ENCODE assay signal across 8 cellular contexts in genomic region chr3:129120254-129121004, GRCh38. TPM values are rescaled to one million over a fixed set of nuclear protein-coding genes. Genes with fewer than 3 reads are reported as not detected.
DNase-seq lines count a peak whose midpoint lies in the region; ATAC-seq, FAIRE-seq and TF ChIP-seq lines count a peak whose summit lies in the region.

No MANE protein-coding gene starts in this region.

- peak overlapping the region; percentile 97 for H3K4me2 ChIP-seq in A549
- peak overlapping the region; percentile 86 for H3K4me2 ChIP-seq in OCI-LY1 (ENCODE audit: low read length)

- H3K27me3 ChIP-seq in OCI-LY1 (ENCODE audit: insufficient read depth, low read length): no peaks in the 10 kb centered on the region
- H3K27me3 ChIP-seq in esophagus muscularis mucosa: no peaks in the 10 kb centered on the region
- H3K27me3 ChIP-seq in muscle layer of duodenum (ENCODE audit: low read depth, low read length): no peaks in the 10 kb centered on the region

- intact Hi-C loops in esophagus muscularis mucosa (cut with DNase I): no loop called here

- peak; percentile 67 to 89 for DNase-seq in A549 (ENCODE audit: low read depth in 1 of 2, low spot score in 1 of 2)
- peak; percentile 85 for DNase-seq in activated T-cell treated with anti-CD3 and anti-CD28 coated beads, Interleukin-2, amount 50 U/mL, for 1 hour
- peak; percentile 98 for DNase-seq in esophagus muscularis mucosa (ENCODE audit: extremely low spot score)
- peak; percentile 73 for DNase-seq in stimulated activated CD8-positive, alpha-beta memory T cell treated with anti-CD3 and anti-CD28 coated beads, Interleukin-7, amount 100 ng/mL, for 24 hours (ENCODE audit: low read depth)

- WGBS in A549 (ENCODE audit: missing lambda C conversion rate): 9% methylated on average over 6 of the region's 18 CpGs
- 3% methylated on average over 11 of the region's 18 CpGs for WGBS in esophagus muscularis mucosa

- H3K9me2 ChIP-seq in OCI-LY1 (ENCODE audit: low read depth, low read length): no peaks in the 10 kb centered on the region

- ATAC-seq in A549: peak; percentile 63 to 72; a peak in 5 of 6 replicates
- ATAC-seq in GM18511 (IDR thresholded peaks at IDR 0.05; ENCODE audit: unreplicated experiment): peak; percentile 81
- ATAC-seq in HG03025 (IDR thresholded peaks at IDR 0.05; ENCODE audit: low FRiP score, unreplicated experiment): peak; percentile 65

- no peak for TF ChIP-seq POLR2A in A549 (IDR thresholded peaks at IDR 0.05; ENCODE audit: low read length)
- peak; percentile 52 for TF ChIP-seq POLR2A in esophagus muscularis mucosa (IDR thresholded peaks at IDR 0.05; ENCODE audit: low read depth)

- H4K20me1 ChIP-seq in OCI-LY1 (ENCODE audit: insufficient read depth, low read length): no peaks in the 10 kb centered on the region

- TF ChIP-seq EP300 in A549 (IDR thresholded peaks at IDR 0.05): no peak
- TF ChIP-seq EP300 in esophagus muscularis mucosa (IDR thresholded peaks at IDR 0.05): no peak

- H3F3A ChIP-seq in OCI-LY1 (ENCODE audit: insufficient read depth, low read length): no peaks in the 10 kb centered on the region

- H3K27ac ChIP-seq in A549 (peak overlapping the region; percentile 73 to 91), OCI-LY1 (ENCODE audit: low read depth, low read length, poor library complexity, severe bottlenecking) (peak overlapping the region; percentile 86), esophagus muscularis mucosa (replicated peaks in 1 of 4) (peak overlapping the region; percentile 88 to 98 (median 94)), muscle layer of duodenum (ENCODE audit: low read length) (peak overlapping the region; percentile 60)

- TF ChIP-seq CTCF in A549 (IDR thresholded peaks at IDR 0.05) (no peak), OCI-LY1 (IDR thresholded peaks at IDR 0.05; ENCODE audit: low read length) (no peak), esophagus muscularis mucosa (IDR thresholded peaks at IDR 0.05) (peak; percentile 15 to 51 (median 17))

- POLR2A ChIA-PET in A549 (lab: Yijun Ruan, JAX): interaction anchor here (1.3 to 2.0 kb wide), 2 partner anchors 9 to 67 kb away, joined by 6 to 7 read pairs; no protein-coding TSS in a partner anchor

- peak overlapping the region; percentile 61 for H3K4me3 ChIP-seq in A549
- H3K4me3 ChIP-seq in OCI-LY1 (ENCODE audit: low read depth, low read length, poor library complexity, severe bottlenecking): peak overlapping the region; percentile 69
- peak overlapping the region; percentile 72 to 97 (median 88) for H3K4me3 ChIP-seq in esophagus muscularis mucosa
- peak overlapping the region; percentile 51 to 83 for H3K4me3 ChIP-seq in muscle layer of duodenum (ENCODE audit: low read depth in 1 of 2, low read length in 2 of 2)

- H3K4me1 ChIP-seq in A549: peaks cover 37% of the 10 kb centered on the region
- peaks cover 54% of the 10 kb centered on the region for H3K4me1 ChIP-seq in OCI-LY1 (ENCODE audit: insufficient read depth, low read length, severe bottlenecking)
- peaks cover 26 to 42% (median 37%) of the 10 kb centered on the region in 4 donors for H3K4me1 ChIP-seq in esophagus muscularis mucosa
- H3K4me1 ChIP-seq in muscle layer of duodenum (ENCODE audit: control insufficient read depth in 1 of 2, insufficient read depth in 2 of 2, low read length in 2 of 2): peaks cover 20% of the 10 kb centered on the region in 2 donors

- FAIRE-seq in A549 (lab: Jason Lieb, UNC): no peak

- TF ChIP-seq RAD21 in A549 (conservative IDR thresholded peaks at IDR 0.05 in 1 of 2, IDR thresholded peaks at IDR 0.05 in 1 of 2): no peak

- no peak overlapping the region for H2AFZ ChIP-seq in OCI-LY1 (ENCODE audit: low read length)

- H3K36me3 ChIP-seq in OCI-LY1 (ENCODE audit: insufficient read depth, low read length): peaks cover 13% of the 10 kb centered on the region; the same call in 1 of the 2 replicates
- peaks cover 0 to 10% (median 6%) of the 10 kb centered on the region in 4 donors for H3K36me3 ChIP-seq in esophagus muscularis mucosa
- H3K36me3 ChIP-seq in muscle layer of duodenum (ENCODE audit: control insufficient read depth in 1 of 2, insufficient read depth in 2 of 2, low read length in 2 of 2): no peaks in the 10 kb centered on the region

- H3K9me3 ChIP-seq in A549 (no peaks in the 10 kb centered on the region), OCI-LY1 (ENCODE audit: low read length) (no peaks in the 10 kb centered on the region), esophagus muscularis mucosa (no peaks in the 10 kb centered on the region), muscle layer of duodenum (ENCODE audit: control insufficient read depth in 1 of 2, low read length in 2 of 2) (no peaks in the 10 kb centered on the region)

- peaks cover 14% of the 10 kb centered on the region for H3K79me2 ChIP-seq in OCI-LY1 (ENCODE audit: insufficient read depth, low read length)

- H3K9ac ChIP-seq in OCI-LY1 (ENCODE audit: low read length): peak overlapping the region; percentile 81

- CTCF ChIA-PET in A549 (lab: Yijun Ruan, JAX): interaction anchor here (0.7 to 5.3 kb wide), 5 partner anchors 8 to 150 kb away, joined by 3 to 25 read pairs (median 4); no protein-coding TSS in a partner anchor

TF ChIP-seq in A549, 52 proteins besides CTCF, POLR2A, EP300 and RAD21 (continues in another document):
- TF ChIP-seq USF2 (IDR thresholded peaks at IDR 0.05) (no peak), EHMT2 (IDR thresholded peaks at IDR 0.05; ENCODE audit: low read depth) (no peak), MAX (IDR thresholded peaks at IDR 0.05) (no peak), POLR2AphosphoS2 (conservative IDR thresholded peaks at IDR 0.05; ENCODE audit: low read length) (no peak), ESRRA (IDR thresholded peaks at IDR 0.05; ENCODE audit: borderline replicate concordance, low read length) (no peak), BHLHE40 (IDR thresholded peaks at IDR 0.05; ENCODE audit: low read depth, low read length) (no peak), CHD2 (IDR thresholded peaks at IDR 0.05; ENCODE audit: low read length, partially characterized antibody) (no peak), ZC3H11A (IDR thresholded peaks at IDR 0.05) (no peak), PBX3 (IDR thresholded peaks at IDR 0.05) (no peak), EHF (CRISPR knock-in tag; IDR thresholded peaks at IDR 0.05) (no peak), CBX8 (IDR thresholded peaks at IDR 0.05) (no peak), CEBPB (IDR thresholded peaks at IDR 0.05) (no peak)

RNA-seq across cellular contexts. Expression of gene RAB43, which starts 1.2 kb away (rescaled TPM):
- 1.6 and 2.6 TPM in 2 replicates for polyA plus RNA-seq in A549 (2011; rRNA removed)
- 2.4 and 4.1 TPM in 2 replicates for polyA plus RNA-seq in A549 (2012; cell fraction: cytosol; rRNA removed)
- 4.3 and 5.3 TPM in 2 replicates for polyA plus RNA-seq in A549 (2012; cell fraction: nucleus; rRNA removed)
- polyA plus RNA-seq in A549 (2017; fragmentation: RNase III; extraction: RNeasy Plus Mini Kit Qiagen cat#74134 plus additional on column Dnase treatment): 2.0 to 3.0 TPM (median 2.9 TPM) in 3 replicates
- polyA minus RNA-seq in A549 (2011; rRNA and poly(A)+ RNA removed): 0.95 and 2.7 TPM in 2 replicates
- total RNA-seq in esophagus muscularis mucosa: 10 to 100 TPM in 3 of 4 donors, 1 to 10 TPM in 1; 7.5 to 18.4 (median 17.6) TPM

RNA-seq across cellular contexts. Expression of gene ISY1, which starts 40.4 kb away (rescaled TPM):
- 21.3 and 27.6 TPM in 2 replicates for polyA plus RNA-seq in A549 (2011; rRNA removed)
- polyA plus RNA-seq in A549 (2012; cell fraction: cytosol; rRNA removed): 16.9 and 19.1 TPM in 2 replicates
- polyA plus RNA-seq in A549 (2012; cell fraction: nucleus; rRNA removed): 9.9 and 11.4 TPM in 2 replicates
- 21.4 to 24.1 TPM (median 23.2 TPM) in 3 replicates for polyA plus RNA-seq in A549 (2017; fragmentation: RNase III; extraction: RNeasy Plus Mini Kit Qiagen cat#74134 plus additional on column Dnase treatment)
- polyA minus RNA-seq in A549 (2011; rRNA and poly(A)+ RNA removed): 8.3 and 12.7 TPM in 2 replicates
- 10 to 100 TPM; 15.4 to 26.7 (median 18.4) TPM for total RNA-seq in esophagus muscularis mucosa

RNA-seq across cellular contexts. Expression of gene GP9, which starts 59.9 kb away (rescaled TPM):
- polyA plus RNA-seq in A549 (2011; rRNA removed) (not detected in 2 replicates), A549 (2017; fragmentation: RNase III; extraction: RNeasy Plus Mini Kit Qiagen cat#74134 plus additional on column Dnase treatment) (not detected in 3 replicates)
- not detected in 2 replicates for polyA plus RNA-seq in A549 (2012; cell fraction: cytosol; rRNA removed)
- not detected in 2 replicates for polyA plus RNA-seq in A549 (2012; cell fraction: nucleus; rRNA removed)
- polyA minus RNA-seq in A549 (2011; rRNA and poly(A)+ RNA removed): not detected in 2 replicates
- total RNA-seq in esophagus muscularis mucosa: under 1 TPM in 1 of 4 donors, not detected in 3; 0.50 TPM

Comparison
In these comparisons a context has a peak if more than half of its experiments do, and no peak if none do; other contexts are left out.
1. Peak in every context shown above with its lines: DNase-seq, ATAC-seq, H3K4me3 ChIP-seq and H3K27ac ChIP-seq.
2. CTCF ChIP-seq: peak in esophagus muscularis mucosa (3 of 3); none in A549 (single experiment) and OCI-LY1 (single experiment).